28 cellular contexts compared by ENCODE assay signal in the genomic region with DNA sequence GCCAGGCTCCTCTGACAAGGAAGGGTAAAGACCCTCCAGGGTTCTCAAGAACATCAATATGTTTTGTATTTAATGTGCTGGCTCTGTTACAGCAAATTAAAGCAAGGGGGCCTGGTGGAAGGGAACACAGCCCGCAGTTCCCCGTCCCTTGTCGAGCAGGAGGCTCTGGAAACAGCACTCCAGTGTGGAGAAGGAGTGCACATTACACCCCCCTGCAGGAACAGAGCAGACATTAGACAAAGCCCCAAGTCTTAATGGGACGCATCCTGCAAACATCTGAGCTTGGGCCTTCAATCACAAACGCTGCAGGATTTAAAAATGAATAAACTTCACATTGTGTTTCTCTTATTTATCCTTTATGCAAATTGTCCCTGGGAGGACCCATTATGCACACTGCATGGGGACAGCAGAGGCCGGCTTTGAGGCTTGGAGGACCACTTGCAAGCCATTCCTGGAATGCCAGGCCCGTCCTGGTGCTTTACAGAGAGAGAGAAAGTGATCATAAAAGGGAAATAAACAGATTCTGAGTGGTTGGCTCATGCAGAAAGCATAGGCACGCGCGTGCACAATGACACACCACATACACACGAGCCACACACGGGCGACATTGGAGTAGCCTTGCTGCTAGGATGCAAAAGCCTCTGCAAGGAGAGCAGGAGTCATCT.
"Had no signal": no experiment of that assay in that cellular context is flagged by ENCODE, and none has a peak within 500 bp of the region (broad histone marks: within the 10 kb centered on the region; RNA-seq: fewer than 3 reads in every experiment).

No MANE protein-coding gene starts in this region.

- H3K27ac ChIP-seq: body of pancreas, left lung, ovary, prostate gland, sigmoid colon, stomach, thyroid gland, upper lobe of left lung had no signal

- DNase-seq: activated B cell treated with CpG ODN at 0.5 μM for 24 hours; activated CD4-positive, alpha-beta T cell treated with anti-CD3 and anti-CD28 coated beads for 36 hours; activated CD4-positive, alpha-beta T cell treated with anti-CD3 and anti-CD28 coated beads, Interleukin-2, amount 50 U/mL, for 4 hours; activated CD8-positive, alpha-beta memory T cell treated with anti-CD3 and anti-CD28 coated beads for 24 hours; activated effector memory CD4-positive, alpha-beta T cell treated with Interleukin-2 at 50 U/mL for 16 hours; activated naive CD4-positive, alpha-beta T cell treated with Interleukin-2 at 50 U/mL for 16 hours; anterior cingulate cortex; body of pancreas; cortex of kidney; foreskin fibroblast; head of caudate nucleus; hippocampal formation; left lung; ovary; retina; sigmoid colon; small intestine; stimulated activated CD4-positive, alpha-beta T cell treated with anti-CD3 and anti-CD28 coated beads, Interleukin-4, amount 100 ng/mL, for 24 hours; stomach; T-helper 17 cell; thyroid gland had no signal

- H3K27ac Mint-ChIP-seq: activated B cell treated with CpG ODN at 0.5 μM for 24 hours; activated CD4-positive, alpha-beta T cell treated with anti-CD3 and anti-CD28 coated beads for 36 hours; activated naive CD8-positive, alpha-beta T cell; natural killer cell treated with Interleukin-12 subunit alpha and Interleukin-12 subunit beta and Interleukin-15 and Interleukin-18, amount 100 ng/mL, for 72 hours; stimulated activated effector memory CD8-positive, alpha-beta T cell treated with anti-CD3 and anti-CD28 coated beads, Interleukin-12 subunit alpha, Interleukin-12 subunit beta, amount 100 ng/mL, for 72 hours; T-helper 17 cell had no signal

- H3K36me3 ChIP-seq: left lung, ovary, prostate gland, sigmoid colon, stomach, thyroid gland, upper lobe of left lung had no signal

- ATAC-seq: activated CD4-positive, alpha-beta T cell treated with anti-CD3 and anti-CD28 coated beads for 36 hours; body of pancreas; esophagus mucosa; left lung; natural killer cell treated with Interleukin-12 subunit alpha and Interleukin-12 subunit beta and Interleukin-15 and Interleukin-18, amount 100 ng/mL, for 72 hours; stimulated activated effector memory CD8-positive, alpha-beta T cell treated with anti-CD3 and anti-CD28 coated beads, Interleukin-12 subunit alpha, Interleukin-12 subunit beta, amount 100 ng/mL, for 72 hours; T-helper 17 cell had no signal

- H3K36me3 Mint-ChIP-seq: activated naive CD8-positive, alpha-beta T cell had no signal

- H3K4me1 ChIP-seq: body of pancreas, left lung, prostate gland, sigmoid colon, stomach had no signal

- H3K4me3 Mint-ChIP-seq: activated B cell treated with CpG ODN at 0.5 μM for 24 hours; activated CD4-positive, alpha-beta T cell treated with anti-CD3 and anti-CD28 coated beads for 36 hours; activated naive CD8-positive, alpha-beta T cell; natural killer cell treated with Interleukin-12 subunit alpha and Interleukin-12 subunit beta and Interleukin-15 and Interleukin-18, amount 100 ng/mL, for 72 hours; stimulated activated effector memory CD8-positive, alpha-beta T cell treated with anti-CD3 and anti-CD28 coated beads, Interleukin-12 subunit alpha, Interleukin-12 subunit beta, amount 100 ng/mL, for 72 hours; T-helper 17 cell had no signal

- H3K9me3 ChIP-seq: body of pancreas, left lung, mucosa of descending colon, ovary, prostate gland, sigmoid colon, stomach, thyroid gland, upper lobe of left lung had no signal

- H3K27me3 Mint-ChIP-seq: activated B cell treated with CpG ODN at 0.5 μM for 24 hours had no signal

- H3K4me3 ChIP-seq: body of pancreas, left lung, mucosa of descending colon, ovary, prostate gland, sigmoid colon, stomach, thyroid gland, upper lobe of left lung had no signal

- H3K27me3 ChIP-seq: body of pancreas, left lung, ovary, sigmoid colon, stomach, thyroid gland, upper lobe of left lung had no signal

- H3K9me3 Mint-ChIP-seq: activated B cell treated with CpG ODN at 0.5 μM for 24 hours; natural killer cell treated with Interleukin-12 subunit alpha and Interleukin-12 subunit beta and Interleukin-15 and Interleukin-18, amount 100 ng/mL, for 72 hours had no signal

- H3K4me1 Mint-ChIP-seq: activated B cell treated with CpG ODN at 0.5 μM for 24 hours; activated CD4-positive, alpha-beta T cell treated with anti-CD3 and anti-CD28 coated beads for 36 hours; stimulated activated effector memory CD8-positive, alpha-beta T cell treated with anti-CD3 and anti-CD28 coated beads, Interleukin-12 subunit alpha, Interleukin-12 subunit beta, amount 100 ng/mL, for 72 hours; T-helper 17 cell had no signal
